Comparison of ENCODE assay signal across 11 cellular contexts in genomic region chr17:3556905-3557767, GRCh38. TPM values are rescaled to one million over a fixed set of nuclear protein-coding genes. Genes with fewer than 3 reads are reported as not detected.
DNase-seq lines count a peak whose midpoint lies in the region; ATAC-seq, FAIRE-seq and TF ChIP-seq lines count a peak whose summit lies in the region.
"Had no signal": no experiment of that assay in that cellular context is flagged by ENCODE, and none has a peak within 500 bp of the region (broad histone marks: within the 10 kb centered on the region; RNA-seq: fewer than 3 reads in every experiment).

No MANE protein-coding gene starts in this region.

- H3K9me3 ChIP-seq in BLaER1: no peaks in the 10 kb centered on the region
- no peaks in the 10 kb centered on the region for H3K9me3 ChIP-seq in OCI-LY7 (ENCODE audit: low read length)
- no peaks in the 10 kb centered on the region for H3K9me3 ChIP-seq in HepG2 (ENCODE audit: low read length)
- no peaks in the 10 kb centered on the region for H3K9me3 ChIP-seq in MG63
- H3K9me3 ChIP-seq: spleen had no signal

- TF ChIP-seq POLR2A in HepG2 (IDR thresholded peaks at IDR 0.05; ENCODE audit: insufficient read depth in 1 of 2, low read depth in 2 of 2, low read length in 2 of 2): no peak

- H3K4me2 ChIP-seq in BLaER1: peak overlapping the region; percentile 53
- H3K4me2 ChIP-seq in OCI-LY7 (ENCODE audit: low read length): 0 out of 2 replicates have a peak overlapping the region, but pooled peaks have one; percentile 4
- H3K4me2 ChIP-seq in HepG2 (ENCODE audit: low read depth, low read length): no peak overlapping the region; the same call in 1 of the 2 replicates

- no peak for ATAC-seq in HepG2
- no peak for ATAC-seq in HG03196 (IDR thresholded peaks at IDR 0.05; ENCODE audit: unreplicated experiment)

- H3K27ac ChIP-seq in BLaER1 (peak overlapping the region; percentile 18; the same call in 1 of the 2 replicates), OCI-LY7 (ENCODE audit: low read depth, low read length, poor library complexity, severe bottlenecking) (no peak overlapping the region), HepG2 (ENCODE audit: extremely low read length, insufficient read depth, low read length) (no peak overlapping the region)

- CTCF ChIA-PET in OCI-LY7 (lab: Charles Lee; ENCODE audit: unreplicated experiment) (no interaction called here), HepG2 (lab: Yijun Ruan, JAX; ENCODE audit: low intra/inter-chr PET ratio, low total read pairs) (no interaction called here)

- FAIRE-seq in HepG2 (lab: Jason Lieb, UNC): no peak

- H3K9ac ChIP-seq in BLaER1 (no peak overlapping the region), HepG2 (ENCODE audit: insufficient read depth, low read depth, low read length) (no peak overlapping the region)

- POLR2A ChIA-PET in OCI-LY7 (lab: Charles Lee): interaction anchor here (0.6 to 1.5 kb wide), 3 partner anchors 8 to 391 kb away, joined by 3 read pairs; no protein-coding TSS in a partner anchor
- POLR2A ChIA-PET in HepG2 (lab: Yijun Ruan, JAX): interaction anchor here (1.6 kb wide), 1 partner anchor 27 kb away, joined by 6 read pairs; no protein-coding TSS in a partner anchor

- H3K27me3 ChIP-seq in BLaER1 (no peaks in the 10 kb centered on the region), HepG2 (ENCODE audit: control insufficient read depth in 1 of 2, insufficient read depth in 2 of 2, low read length in 2 of 2) (peaks cover 6 to 29% of the 10 kb centered on the region in 2 experiments; a peak in 4 of 5 replicates), MG63 (no peaks in the 10 kb centered on the region)

- no TSS peak for BruUV-seq in OCI-LY7 (replicated peaks; lab: Mats Ljungman, UMichigan)
- no TSS peak for BruUV-seq in HepG2 (replicated peaks; lab: Mats Ljungman, UMichigan)

- H4K20me1 ChIP-seq in BLaER1 (no peaks in the 10 kb centered on the region), OCI-LY7 (ENCODE audit: insufficient read depth, low read length) (no peaks in the 10 kb centered on the region), HepG2 (ENCODE audit: insufficient read depth, low read length) (no peaks in the 10 kb centered on the region)

- H3K36me3 ChIP-seq in BLaER1 (no peaks in the 10 kb centered on the region), OCI-LY7 (ENCODE audit: insufficient read depth, low read length) (no peaks in the 10 kb centered on the region), HepG2 (replicated peaks in 1 of 2; ENCODE audit: control insufficient read depth in 1 of 2, insufficient read depth in 2 of 2, low read length in 2 of 2) (no peaks in the 10 kb centered on the region), MG63 (no peaks in the 10 kb centered on the region)
- H3K36me3 ChIP-seq: spleen had no signal

- peak; percentile 58 for DNase-seq in GM20000 (ENCODE audit: low spot score)
- DNase-seq in OCI-LY7 (ENCODE audit: low spot score): no peak
- no peak for DNase-seq in HepG2 (ENCODE audit: low spot score)
- DNase-seq in HuH-7 (ENCODE audit: low spot score): no peak
- no peak for DNase-seq in MG63
- no peak for DNase-seq in activated CD4-positive, alpha-beta T cell treated with anti-CD3 and anti-CD28 coated beads for 4 hours
- DNase-seq: mesendoderm, NCI-H1105 had no signal

- WGBS in HepG2 (ENCODE audit: low lambda C conversion rate): 14% methylated on average over 10 of the region's 16 CpGs

- no peak for TF ChIP-seq EP300 in HepG2 (IDR thresholded peaks at IDR 0.05; ENCODE audit: low read depth in 2 of 2, low read length in 2 of 2)
- no peak for TF ChIP-seq EP300 in HepG2 (CRISPR knock-in tag; IDR thresholded peaks at IDR 0.05; ENCODE audit: borderline replicate concordance)

- H2AFZ ChIP-seq in OCI-LY7 (ENCODE audit: low read length) (no peak overlapping the region), HepG2 (ENCODE audit: low read length) (no peak overlapping the region)

- H3K4me1 ChIP-seq in BLaER1: peaks cover 41% of the 10 kb centered on the region
- H3K4me1 ChIP-seq in OCI-LY7 (ENCODE audit: insufficient read depth, low read length, poor library complexity, severe bottlenecking): peaks cover 33% of the 10 kb centered on the region
- H3K4me1 ChIP-seq in HepG2 (ENCODE audit: insufficient read depth, low read length): peaks cover 27% of the 10 kb centered on the region

- no peaks in the 10 kb centered on the region for H3K9me2 ChIP-seq in OCI-LY7 (ENCODE audit: insufficient read depth, low read length)

- H3K4me3 ChIP-seq in BLaER1 (no peak overlapping the region), OCI-LY7 (ENCODE audit: low read depth, low read length, poor library complexity, severe bottlenecking) (no peak overlapping the region), HepG2 (replicated peaks in 1 of 3; ENCODE audit: insufficient read depth in 1 of 3, low read depth in 2 of 3, low read length in 3 of 3) (peak overlapping the region in 1 of 3 experiments; percentile 50; a peak in 1 of 6 replicates), MG63 (no peak overlapping the region)
- H3K4me3 ChIP-seq: spleen had no signal

- H3K79me2 ChIP-seq in OCI-LY7 (ENCODE audit: insufficient read depth, low read depth, low read length): no peaks in the 10 kb centered on the region
- no peaks in the 10 kb centered on the region for H3K79me2 ChIP-seq in HepG2 (ENCODE audit: insufficient read depth, low read length)

- in situ Hi-C loops in HepG2 (cut with HindIII; ENCODE audit: extremely low pct_ligation_motif_present, low pct_unique_long_range_greater_than_20kb): no loop called here

- intact Hi-C loops in OCI-LY7 (cut with micrococcal nuclease; ENCODE audit: unreplicated experiment) (no loop called here), HepG2 (cut with micrococcal nuclease; ENCODE audit: unreplicated experiment) (no loop called here)

- no peak for TF ChIP-seq RAD21 in HepG2 (CRISPR knock-in tag; IDR thresholded peaks at IDR 0.05)

- TF ChIP-seq CTCF in GM20000 (IDR thresholded peaks at IDR 0.05; ENCODE audit: extremely low read depth, missing control alignments) (no peak), OCI-LY7 (conservative IDR thresholded peaks at IDR 0.05; ENCODE audit: low read length) (no peak), HepG2 (CRISPR knock-in tag; IDR thresholded peaks at IDR 0.05) (no peak)

TF ChIP-seq in HepG2, 621 proteins besides CTCF, POLR2A, EP300 and RAD21 (continues in another document):
- TF ChIP-seq ZNF530 (CRISPR knock-in tag; IDR thresholded peaks at IDR 0.05; ENCODE audit: low read depth): no peak

RNA-seq across cellular contexts. Expression of gene TRPV3, which starts 0.5 kb away (rescaled TPM):
- not detected in 2 replicates for total RNA-seq in OCI-LY7 (2014; rRNA removed; shearing (Covaris generic))
- 0.06 TPM in 1 of 2 replicates, not detected in the other for total RNA-seq in OCI-LY7 (2022)
- total RNA-seq in HepG2 (2016; rRNA removed; fragmentation: Illumina TruSeq; extraction: Trizol): 0.46 and 1.0 TPM in 2 replicates
- 0.10 and 0.18 TPM in 2 replicates for total RNA-seq in HepG2 (2016; cell fraction: cytosol; rRNA removed; fragmentation: Illumina TruSeq; extraction: Trizol; ENCODE audit: low read depth)
- total RNA-seq in HepG2 (2016; cell fraction: insoluble cytoplasmic fraction; rRNA removed; fragmentation: Illumina TruSeq; extraction: Trizol): 0.65 and 0.82 TPM in 2 replicates
- total RNA-seq in HepG2 (2016; cell fraction: membrane; rRNA removed; fragmentation: Illumina TruSeq; extraction: Trizol): 0.14 and 0.34 TPM in 2 replicates
- 0.81 and 1.5 TPM in 2 replicates for total RNA-seq in HepG2 (2016; cell fraction: nucleus; rRNA removed; fragmentation: Illumina TruSeq; extraction: Trizol)
- polyA plus RNA-seq in HepG2 (2011; rRNA removed): 0.40 and 0.90 TPM in 2 replicates
- polyA plus RNA-seq in HepG2 (2011; cell fraction: cytosol; rRNA removed): 0.41 and 0.43 TPM in 2 replicates
- polyA plus RNA-seq in HepG2 (2011; cell fraction: nucleus; rRNA removed): 1.8 and 2.7 TPM in 2 replicates
- 0.35 and 0.36 TPM in 2 replicates for polyA plus RNA-seq in HepG2 (2012)
- polyA plus RNA-seq in HepG2 (2016; cell fraction: cytosol; fragmentation: Illumina TruSeq; extraction: Trizol; ENCODE audit: low read depth): 0.03 and 0.05 TPM in 2 replicates
- polyA plus RNA-seq in HepG2 (2016; cell fraction: insoluble cytoplasmic fraction; fragmentation: Illumina TruSeq; extraction: Trizol; ENCODE audit: low read depth): 0.23 and 0.37 TPM in 2 replicates
- 0.09 and 0.27 TPM in 2 replicates for polyA plus RNA-seq in HepG2 (2016; cell fraction: membrane; fragmentation: Illumina TruSeq; extraction: Trizol; ENCODE audit: low read depth)
- 1.4 and 2.5 TPM in 2 replicates for polyA plus RNA-seq in HepG2 (2016; cell fraction: nucleus; fragmentation: Illumina TruSeq; extraction: Trizol; ENCODE audit: insufficient read depth, low read depth)
- polyA minus RNA-seq in HepG2 (2011; rRNA and poly(A)+ RNA removed; ENCODE audit: low replicate concordance): 0.07 and 0.92 TPM in 2 replicates
- polyA minus RNA-seq in HepG2 (2011; cell fraction: cytosol; rRNA and poly(A)+ RNA removed): 1.2 TPM in 1 of 2 replicates, not detected in the other
- 0.99 and 1.2 TPM in 2 replicates for polyA minus RNA-seq in HepG2 (2011; cell fraction: nucleus; rRNA and poly(A)+ RNA removed)
- 0.07 TPM in 1 of 2 replicates, not detected in the other for total RNA-seq in MG63 (2014; rRNA removed; shearing (Covaris generic); ENCODE audit: low replicate concordance)

RNA-seq across cellular contexts. Expression of gene TRPV1, which starts 52.1 kb away (rescaled TPM):
- 2.2 and 2.7 TPM in 2 replicates for total RNA-seq in OCI-LY7 (2014; rRNA removed; shearing (Covaris generic))
- 2.9 and 4.5 TPM in 2 replicates for total RNA-seq in OCI-LY7 (2022)
- 2.2 and 5.3 TPM in 2 replicates for total RNA-seq in HepG2 (2016; rRNA removed; fragmentation: Illumina TruSeq; extraction: Trizol)
- total RNA-seq in HepG2 (2016; cell fraction: cytosol; rRNA removed; fragmentation: Illumina TruSeq; extraction: Trizol; ENCODE audit: low read depth): 1.9 TPM in 2 replicates
- total RNA-seq in HepG2 (2016; cell fraction: insoluble cytoplasmic fraction; rRNA removed; fragmentation: Illumina TruSeq; extraction: Trizol): 1.9 and 5.0 TPM in 2 replicates
- 2.0 and 2.1 TPM in 2 replicates for total RNA-seq in HepG2 (2016; cell fraction: membrane; rRNA removed; fragmentation: Illumina TruSeq; extraction: Trizol)
- 7.9 and 9.6 TPM in 2 replicates for total RNA-seq in HepG2 (2016; cell fraction: nucleus; rRNA removed; fragmentation: Illumina TruSeq; extraction: Trizol)
- 8.0 and 9.5 TPM in 2 replicates for polyA plus RNA-seq in HepG2 (2011; rRNA removed)
- polyA plus RNA-seq in HepG2 (2011; cell fraction: cytosol; rRNA removed): 3.6 and 3.7 TPM in 2 replicates
- 29.7 and 33.7 TPM in 2 replicates for polyA plus RNA-seq in HepG2 (2011; cell fraction: nucleus; rRNA removed)
- polyA plus RNA-seq in HepG2 (2012): 5.3 and 6.4 TPM in 2 replicates
- 0.44 and 0.46 TPM in 2 replicates for polyA plus RNA-seq in HepG2 (2016; cell fraction: cytosol; fragmentation: Illumina TruSeq; extraction: Trizol; ENCODE audit: low read depth)
- polyA plus RNA-seq in HepG2 (2016; cell fraction: insoluble cytoplasmic fraction; fragmentation: Illumina TruSeq; extraction: Trizol; ENCODE audit: low read depth): 1.7 and 2.2 TPM in 2 replicates
- 0.60 and 0.85 TPM in 2 replicates for polyA plus RNA-seq in HepG2 (2016; cell fraction: membrane; fragmentation: Illumina TruSeq; extraction: Trizol; ENCODE audit: low read depth)
- polyA plus RNA-seq in HepG2 (2016; cell fraction: nucleus; fragmentation: Illumina TruSeq; extraction: Trizol; ENCODE audit: insufficient read depth, low read depth): 29.4 and 35.3 TPM in 2 replicates
- 7.1 and 8.2 TPM in 2 replicates for polyA minus RNA-seq in HepG2 (2011; rRNA and poly(A)+ RNA removed; ENCODE audit: low replicate concordance)
- polyA minus RNA-seq in HepG2 (2011; cell fraction: cytosol; rRNA and poly(A)+ RNA removed): 1.3 and 4.2 TPM in 2 replicates
- polyA minus RNA-seq in HepG2 (2011; cell fraction: nucleus; rRNA and poly(A)+ RNA removed): 10.7 and 14.4 TPM in 2 replicates
- 0.10 TPM in 1 of 2 replicates, not detected in the other for total RNA-seq in MG63 (2014; rRNA removed; shearing (Covaris generic); ENCODE audit: low replicate concordance)
